17 cellular contexts compared by ENCODE assay signal in genomic region chr1:236176337-236177336, GRCh38. TPM values are rescaled to one million over a fixed set of nuclear protein-coding genes. Genes with fewer than 3 reads are reported as not detected.
A peak's percentile ranks its signal among the peaks of the same experiment; 100 is the strongest.
DNase-seq lines count a peak whose midpoint lies in the region; ATAC-seq and TF ChIP-seq lines count a peak whose summit lies in the region.
"Had no signal": no experiment of that assay in that cellular context is flagged by ENCODE, and none has a peak within 500 bp of the region (broad histone marks: within the 10 kb centered on the region; RNA-seq: fewer than 3 reads in every experiment).

No MANE protein-coding gene starts in this region.

- peaks cover 15% of the 10 kb centered on the region for H3K4me1 Mint-ChIP-seq in central memory CD8-positive, alpha-beta T cell
- H3K4me1 Mint-ChIP-seq in stimulated activated naive B cell treated with anti-CD40 and anti-IgM and Interleukin-4, amounts not matched to agents 10 μg/mL and 1 μg/mL and 100 μg/mL, for 72 hours: peaks cover 23 to 28% of the 10 kb centered on the region in 2 donors

- intact Hi-C loops in left cardiac atrium (cut with DNase I) (loop anchor here in 1 of 2 donors (5.0 kb wide), 1 partner anchor 64 kb away; no protein-coding TSS in a partner anchor), cardiac septum (cut with DNase I) (no loop called here), right lobe of liver (cut with DNase I) (no loop called here)

- H3K27ac Mint-ChIP-seq in central memory CD8-positive, alpha-beta T cell (ENCODE audit: low read depth): peak overlapping the region; percentile 63
- H3K27ac Mint-ChIP-seq in stimulated activated naive B cell treated with anti-CD40 and anti-IgM and Interleukin-4, amounts not matched to agents 10 μg/mL and 1 μg/mL and 100 μg/mL, for 72 hours: peak overlapping the region; percentile 16
- H3K27ac Mint-ChIP-seq: CD8-positive, alpha-beta T cell; HFFc6 had no signal

- H3K36me3 ChIP-seq in right lobe of liver: peaks cover 0 to 6% (median 0%) of the 10 kb centered on the region in 4 donors

- H3K9me3 ChIP-seq in right lobe of liver: no peaks in the 10 kb centered on the region
- H3K9me3 ChIP-seq: ascending aorta had no signal

- H3K27me3 Mint-ChIP-seq in central memory CD8-positive, alpha-beta T cell: no peaks in the 10 kb centered on the region
- H3K27me3 Mint-ChIP-seq in stimulated activated naive B cell treated with anti-CD40 and anti-IgM and Interleukin-4, amounts not matched to agents 10 μg/mL and 1 μg/mL and 100 μg/mL, for 72 hours: no peaks in the 10 kb centered on the region
- H3K27me3 Mint-ChIP-seq: natural killer cell treated with Interleukin-12 subunit alpha and Interleukin-12 subunit beta and Interleukin-15 and Interleukin-18, amount 100 ng/mL, for 72 hours had no signal

- ATAC-seq in left cardiac atrium (peak; percentile 23 to 47), right lobe of liver (peak in 3 of 4 donors; percentile 12 to 75 (median 41))
- ATAC-seq in central memory CD8-positive, alpha-beta T cell (replicated peaks; ENCODE audit: extremely low read depth, poor library complexity, severe bottlenecking): no peak
- ATAC-seq in stimulated activated naive B cell treated with anti-CD40 and anti-IgM and Interleukin-4, amounts not matched to agents 10 μg/mL and 1 μg/mL and 100 μg/mL, for 72 hours (replicated peaks): no peak
- ATAC-seq: CD8-positive, alpha-beta T cell had no signal

- H3K4me3 ChIP-seq in right lobe of liver: no peak overlapping the region
- H3K4me3 ChIP-seq: ascending aorta had no signal

- no peaks in the 10 kb centered on the region for H3K9me3 Mint-ChIP-seq in central memory CD8-positive, alpha-beta T cell
- peaks cover 0 to 6% of the 10 kb centered on the region in 2 donors for H3K9me3 Mint-ChIP-seq in stimulated activated naive B cell treated with anti-CD40 and anti-IgM and Interleukin-4, amounts not matched to agents 10 μg/mL and 1 μg/mL and 100 μg/mL, for 72 hours
- H3K9me3 Mint-ChIP-seq: CD8-positive, alpha-beta T cell; HFFc6; natural killer cell treated with Interleukin-12 subunit alpha and Interleukin-12 subunit beta and Interleukin-15 and Interleukin-18, amount 100 ng/mL, for 72 hours had no signal

- H3K27ac ChIP-seq in right lobe of liver: no peak overlapping the region
- H3K27ac ChIP-seq: ascending aorta had no signal

- TF ChIP-seq POLR2A in right lobe of liver (IDR thresholded peaks at IDR 0.05) (no peak), erythroblast (IDR thresholded peaks at IDR 0.05; ENCODE audit: low read length) (no peak)

- no peak for DNase-seq in left cardiac atrium
- no peak for DNase-seq in cardiac septum (ENCODE audit: low spot score)
- no peak for DNase-seq in central memory CD8-positive, alpha-beta T cell (ENCODE audit: low spot score in 2 of 2)
- no peak for DNase-seq in right lobe of liver
- DNase-seq in stimulated activated naive B cell treated with anti-CD40 and anti-IgM and Interleukin-4, amounts not matched to agents 10 μg/mL and 1 μg/mL and 100 μg/mL, for 72 hours: no peak
- no peak for DNase-seq in ureter (ENCODE audit: low spot score)
- DNase-seq in erythroblast (lab: John Stamatoyannopoulos, UW): no peak
- DNase-seq in central memory CD4-positive, alpha-beta T cell: no peak
- DNase-seq: CD8-positive, alpha-beta T cell; effector CD4-positive, alpha-beta T cell; GDM1; HFFc6; mammary epithelial cell; MV-4-11; NCI-H82 had no signal

- TF ChIP-seq CTCF in right lobe of liver (IDR thresholded peaks at IDR 0.05): no peak

- H3K36me3 Mint-ChIP-seq in central memory CD8-positive, alpha-beta T cell (ENCODE audit: insufficient read depth): peaks cover 26% of the 10 kb centered on the region
- H3K36me3 Mint-ChIP-seq in stimulated activated naive B cell treated with anti-CD40 and anti-IgM and Interleukin-4, amounts not matched to agents 10 μg/mL and 1 μg/mL and 100 μg/mL, for 72 hours: peaks cover 45 to 56% of the 10 kb centered on the region in 2 donors
- H3K36me3 Mint-ChIP-seq: natural killer cell treated with Interleukin-12 subunit alpha and Interleukin-12 subunit beta and Interleukin-15 and Interleukin-18, amount 100 ng/mL, for 72 hours had no signal

- WGBS in right lobe of liver (ENCODE audit: insufficient coverage, low coverage, low lambda C conversion rate, missing lambda C conversion rate): 56% methylated on average over 10 of the region's 18 CpGs

- no peaks in the 10 kb centered on the region for H3K27me3 ChIP-seq in right lobe of liver
- H3K27me3 ChIP-seq: ascending aorta had no signal

- no peak overlapping the region for H3K4me3 Mint-ChIP-seq in central memory CD8-positive, alpha-beta T cell
- no peak overlapping the region for H3K4me3 Mint-ChIP-seq in stimulated activated naive B cell treated with anti-CD40 and anti-IgM and Interleukin-4, amounts not matched to agents 10 μg/mL and 1 μg/mL and 100 μg/mL, for 72 hours
- H3K4me3 Mint-ChIP-seq: CD8-positive, alpha-beta T cell; HFFc6; natural killer cell treated with Interleukin-12 subunit alpha and Interleukin-12 subunit beta and Interleukin-15 and Interleukin-18, amount 100 ng/mL, for 72 hours had no signal

- no peaks in the 10 kb centered on the region for H3K4me1 ChIP-seq in right lobe of liver
- H3K4me1 ChIP-seq: ascending aorta had no signal

RNA-seq across cellular contexts. Expression of gene GPR137B, which starts 34.3 kb away (rescaled TPM):
- total RNA-seq in left cardiac atrium (10 to 100 TPM; 20.6 to 25.0 TPM), cardiac septum (44.6 TPM), right lobe of liver (10 to 100 TPM in 2 of 6 experiments, 1 to 10 TPM in 4; 4.3 to 22.2 (median 7.6) TPM), ureter (36.8 TPM)

Comparison
In these comparisons a context has a peak if more than half of its experiments do, and no peak if none do; other contexts are left out.
1. ATAC-seq: peak in left cardiac atrium (2 of 2) and right lobe of liver (3 of 4); none in central memory CD8-positive, alpha-beta T cell (single experiment) and stimulated activated naive B cell treated with anti-CD40 and anti-IgM and Interleukin-4, amounts not matched to agents 10 μg/mL and 1 μg/mL and 100 μg/mL, for 72 hours (0 of 2).